Comparison of ENCODE assay signal across 19 cellular contexts in the genomic region with DNA sequence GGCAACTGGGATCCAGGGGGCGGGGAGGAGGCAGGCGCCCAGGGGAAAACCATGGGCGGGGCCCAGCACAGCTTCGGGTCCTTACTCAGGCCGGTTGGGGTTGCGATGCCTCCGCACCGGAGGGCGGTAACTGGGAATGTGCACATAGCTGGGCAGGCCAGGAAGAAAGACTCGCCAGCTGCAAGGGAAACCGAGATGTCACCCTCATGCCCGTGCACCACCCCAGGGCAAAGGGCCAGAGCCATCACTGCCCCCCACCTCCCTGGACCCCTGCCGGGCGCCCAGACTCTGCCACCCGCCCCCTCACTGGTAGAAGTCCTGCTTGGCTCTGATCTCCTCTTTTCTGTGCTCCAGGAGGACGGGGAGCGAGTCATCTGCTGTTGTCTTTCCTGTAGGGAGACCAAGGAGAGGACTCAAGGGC. TPM values are rescaled to one million over a fixed set of nuclear protein-coding genes. Genes with fewer than 3 reads are reported as not detected.
DNase-seq lines count a peak whose midpoint lies in the region; ATAC-seq and TF ChIP-seq lines count a peak whose summit lies in the region.
"Had no signal": no experiment of that assay in that cellular context is flagged by ENCODE, and none has a peak within 500 bp of the region (broad histone marks: within the 10 kb centered on the region; RNA-seq: fewer than 3 reads in every experiment).

No MANE protein-coding gene starts in this region.

- no peak for DNase-seq in Caco-2
- DNase-seq in GM23338 (ENCODE audit: low spot score), result peak; percentile 49
- no peak for DNase-seq in left colon
- no peak for DNase-seq in upper lobe of right lung
- no peak for DNase-seq in NCI-H1417 (lab: John Stamatoyannopoulos, UW)
- no peak for DNase-seq in activated CD8-positive, alpha-beta memory T cell treated with anti-CD3 and anti-CD28 coated beads for 24 hours
- DNase-seq: activated CD8-positive, alpha-beta memory T cell treated with anti-CD3 and anti-CD28 coated beads, Interleukin-2, amount 50 U/mL, for 4 hours; GOT3; KBM-7; NCI-H1436; stimulated activated CD4-positive, alpha-beta T cell treated with anti-CD3 and anti-CD28 coated beads, Interleukin-4, amount 100 ng/mL, for 1 hour had no signal

- no TSS peak for BruUV-seq in Caco-2 (replicated peaks; lab: Mats Ljungman, UMichigan)

- 0 out of 2 replicates have a peak, but pooled peaks cover 5% of the 10 kb centered on the region for H4K20me1 ChIP-seq in GM23338 (replicated peaks; ENCODE audit: insufficient read depth)

- no peak overlapping the region for H3K27ac ChIP-seq in GM23338 (ENCODE audit: low read depth)
- H3K27ac ChIP-seq in upper lobe of right lung, result no peak overlapping the region

- no peaks in the 10 kb centered on the region for H3K4me1 ChIP-seq in Caco-2
- peaks cover 10% of the 10 kb centered on the region; the same call in 1 of the 2 replicates for H3K4me1 ChIP-seq in GM23338 (ENCODE audit: insufficient read depth)
- H3K4me1 ChIP-seq in upper lobe of right lung, result peaks cover 15% of the 10 kb centered on the region

- H3K4me1 Mint-ChIP-seq in Caco-2 (ENCODE audit: low read depth, unreplicated experiment) (no peaks in the 10 kb centered on the region), GM23338 (peaks cover 6% of the 10 kb centered on the region; the same call in 2 of the 3 replicates)
- H3K4me1 Mint-ChIP-seq in activated naive CD8-positive, alpha-beta T cell (ENCODE audit: low read depth), result peaks cover 11% of the 10 kb centered on the region
- H3K4me1 Mint-ChIP-seq: nephron had no signal

- no peaks in the 10 kb centered on the region for H3F3A ChIP-seq in GM23338 (replicated peaks; ENCODE audit: low read depth)

- H3K27ac Mint-ChIP-seq in Caco-2 (ENCODE audit: unreplicated experiment) (no peak overlapping the region), GM23338 (no peak overlapping the region)
- H3K27ac Mint-ChIP-seq in activated naive CD8-positive, alpha-beta T cell, result no peak overlapping the region
- H3K27ac Mint-ChIP-seq: nephron had no signal

- H3K36me3 Mint-ChIP-seq in Caco-2 (ENCODE audit: insufficient read depth, unreplicated experiment) (no peaks in the 10 kb centered on the region), GM23338 (ENCODE audit: low read depth) (peaks cover 2% of the 10 kb centered on the region; the same call in 1 of the 3 replicates)
- H3K36me3 Mint-ChIP-seq in activated naive CD8-positive, alpha-beta T cell, result peaks cover 2% of the 10 kb centered on the region

- H3K27me3 ChIP-seq in Caco-2 (replicated peaks; ENCODE audit: control insufficient read depth, insufficient read depth, low read length) (no peaks in the 10 kb centered on the region), GM23338 (ENCODE audit: insufficient read depth) (peaks cover 69% of the 10 kb centered on the region), upper lobe of right lung (peaks cover 71% of the 10 kb centered on the region)

- peak overlapping the region; percentile 95 for H3K4me2 ChIP-seq in GM23338

- TF ChIP-seq CTCF in Caco-2 (IDR thresholded peaks at IDR 0.05; ENCODE audit: insufficient read depth in 1 of 2, low read depth in 1 of 2, low read length in 1 of 2, severe bottlenecking in 1 of 2, unreplicated experiment in 1 of 2) (no peak), GM23338 (conservative IDR thresholded peaks at IDR 0.05; ENCODE audit: low read depth in 2 of 2) (no peak), upper lobe of right lung (IDR thresholded peaks at IDR 0.05) (no peak)

- H3K9me3 ChIP-seq in Caco-2 (no peaks in the 10 kb centered on the region), upper lobe of right lung (no peaks in the 10 kb centered on the region)

- POLR2A ChIA-PET in Caco-2 (lab: Charles Lee), result no interaction called here

- no peaks in the 10 kb centered on the region for H3K79me2 ChIP-seq in GM23338 (replicated peaks; ENCODE audit: insufficient read depth)

- H3K27me3 Mint-ChIP-seq in Caco-2 (ENCODE audit: insufficient read depth, unreplicated experiment), result peaks cover 2% of the 10 kb centered on the region
- H3K27me3 Mint-ChIP-seq in GM23338 (ENCODE audit: insufficient read depth, low read depth, poor library complexity), result peaks cover 39% of the 10 kb centered on the region
- H3K27me3 Mint-ChIP-seq in activated naive CD8-positive, alpha-beta T cell, result no peaks in the 10 kb centered on the region

- peak; percentile 28 for ATAC-seq in GM23338
- ATAC-seq in left colon, result peak; percentile 22
- ATAC-seq in upper lobe of right lung, result no peak
- no peak for ATAC-seq in HG02588 (IDR thresholded peaks at IDR 0.05; ENCODE audit: unreplicated experiment)

- H3K36me3 ChIP-seq in Caco-2 (ENCODE audit: control insufficient read depth, insufficient read depth, low read length) (no peaks in the 10 kb centered on the region), GM23338 (ENCODE audit: insufficient read depth) (no peaks in the 10 kb centered on the region), upper lobe of right lung (no peaks in the 10 kb centered on the region)

- no peaks in the 10 kb centered on the region for H3K9me2 ChIP-seq in GM23338 (ENCODE audit: insufficient read depth)

- no peak overlapping the region for H2AFZ ChIP-seq in GM23338

- intact Hi-C loops in Caco-2 (cut with micrococcal nuclease; ENCODE audit: unreplicated experiment), result loop anchor here (5.0 kb wide), 1 partner anchor 36 kb away; a partner anchor contains a TSS
- intact Hi-C loops in left colon (cut with DNase I, micrococcal nuclease), result loop anchor here in 1 of 2 donors (10.0 kb wide), 1 partner anchor 224 kb away; no protein-coding TSS in a partner anchor
- intact Hi-C loops in upper lobe of right lung (cut with DNase I), result no loop called here

- CTCF ChIA-PET in Caco-2 (lab: Charles Lee), result interaction anchor here (1.3 kb wide), 1 partner anchor 13 kb away, joined by 3 read pairs; no protein-coding TSS in a partner anchor

- no peaks in the 10 kb centered on the region for H3K9me3 Mint-ChIP-seq in Caco-2 (ENCODE audit: unreplicated experiment)
- H3K9me3 Mint-ChIP-seq in GM23338, result peaks cover 5% of the 10 kb centered on the region; the same call in 2 of the 3 replicates
- H3K9me3 Mint-ChIP-seq in activated naive CD8-positive, alpha-beta T cell (ENCODE audit: low read depth), result no peaks in the 10 kb centered on the region

- H3K4me3 ChIP-seq in Caco-2 (ENCODE audit: low read depth, low read length) (no peak overlapping the region), GM23338 (peak overlapping the region; percentile 89), upper lobe of right lung (no peak overlapping the region)

- H3K4me3 Mint-ChIP-seq in Caco-2 (ENCODE audit: unreplicated experiment) (peak overlapping the region; percentile 73), GM23338 (peak overlapping the region; percentile 88)
- peak overlapping the region; percentile 57 for H3K4me3 Mint-ChIP-seq in activated naive CD8-positive, alpha-beta T cell

TF ChIP-seq in GM23338, 12 proteins besides CTCF, POLR2A, EP300 and RAD21 (continues in another document):
- no peak for TF ChIP-seq JUNB (IDR thresholded peaks at IDR 0.05; ENCODE audit: unreplicated experiment)
- no peak for TF ChIP-seq CREB1 (CRISPR knock-in tag; IDR thresholded peaks at IDR 0.05; ENCODE audit: low read depth)
- TF ChIP-seq EZH2phosphoT487 (IDR thresholded peaks at IDR 0.05; ENCODE audit: unreplicated experiment), result no peak
- no peak for TF ChIP-seq ZNF331 (CRISPR knock-in tag; IDR thresholded peaks at IDR 0.05; ENCODE audit: low read depth)
- TF ChIP-seq, protein P1, sequence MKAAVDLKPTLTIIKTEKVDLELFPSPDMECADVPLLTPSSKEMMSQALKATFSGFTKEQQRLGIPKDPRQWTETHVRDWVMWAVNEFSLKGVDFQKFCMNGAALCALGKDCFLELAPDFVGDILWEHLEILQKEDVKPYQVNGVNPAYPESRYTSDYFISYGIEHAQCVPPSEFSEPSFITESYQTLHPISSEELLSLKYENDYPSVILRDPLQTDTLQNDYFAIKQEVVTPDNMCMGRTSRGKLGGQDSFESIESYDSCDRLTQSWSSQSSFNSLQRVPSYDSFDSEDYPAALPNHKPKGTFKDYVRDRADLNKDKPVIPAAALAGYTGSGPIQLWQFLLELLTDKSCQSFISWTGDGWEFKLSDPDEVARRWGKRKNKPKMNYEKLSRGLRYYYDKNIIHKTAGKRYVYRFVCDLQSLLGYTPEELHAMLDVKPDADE (IDR thresholded peaks at IDR 0.05), result no peak
- TF ChIP-seq POLR2AphosphoS5 (IDR thresholded peaks at IDR 0.05; ENCODE audit: low read depth), result no peak
- no peak for TF ChIP-seq EZH2 (IDR thresholded peaks at IDR 0.05; ENCODE audit: low read depth, unreplicated experiment)
- TF ChIP-seq ZNF114 (CRISPR knock-in tag; IDR thresholded peaks at IDR 0.05), result no peak
- no peak for TF ChIP-seq NANOG (IDR thresholded peaks at IDR 0.05; ENCODE audit: borderline replicate concordance)

RNA-seq across cellular contexts. Expression of a gene that starts 6.7 kb away (rescaled TPM):
- 0.34 and 0.39 TPM in 2 replicates for total RNA-seq in Caco-2 (2022)
- total RNA-seq in GM23338 (2014; rRNA removed; shearing (Covaris generic)), result 1.4 TPM in 1 of 2 replicates, not detected in the other
- polyA plus RNA-seq in GM23338 (2016; fragmentation: Nextera tagmentation; extraction: Ambion mirVana), result 0.16 and 0.30 TPM in 2 replicates
- total RNA-seq in left colon, result under 1 TPM in 1 of 2 donors, not detected in 1; 0.82 TPM
- total RNA-seq in upper lobe of right lung, result not detected
- total RNA-seq: sciatic nerve had no signal

RNA-seq across cellular contexts. Expression of a gene that starts 37.5 kb away (rescaled TPM):
- total RNA-seq in Caco-2 (2022) (not detected in 2 replicates), left colon (not detected), upper lobe of right lung (not detected)
- total RNA-seq in GM23338 (2014; rRNA removed; shearing (Covaris generic)), result 0.10 and 1.6 TPM in 2 replicates
- polyA plus RNA-seq in GM23338 (2016; fragmentation: Nextera tagmentation; extraction: Ambion mirVana), result 0.27 TPM in 1 of 2 replicates, not detected in the other
- total RNA-seq: epithelial cell of proximal tubule, NCI-H460, sciatic nerve had no signal

RNA-seq across cellular contexts. Expression of a gene that starts 42.0 kb away (rescaled TPM):
- total RNA-seq in Caco-2 (2022) (not detected in 2 replicates), left colon (1 to 10 TPM in 1 of 2 donors, under 1 TPM in 1; 0.55 to 2.5 TPM), upper lobe of right lung (80.2 TPM)
- total RNA-seq in GM23338 (2014; rRNA removed; shearing (Covaris generic)), result 0.39 and 0.45 TPM in 2 replicates
- 0.33 and 0.42 TPM in 2 replicates for polyA plus RNA-seq in GM23338 (2016; fragmentation: Nextera tagmentation; extraction: Ambion mirVana)
- total RNA-seq: NCI-H460, sciatic nerve had no signal

RNA-seq across cellular contexts. Expression of a gene that starts 43.1 kb away (rescaled TPM):
- not detected in 2 replicates for total RNA-seq in Caco-2 (2022)
- 0.14 TPM in 1 of 2 replicates, not detected in the other for total RNA-seq in GM23338 (2014; rRNA removed; shearing (Covaris generic))
- 0.24 TPM in 1 of 2 replicates, not detected in the other for polyA plus RNA-seq in GM23338 (2016; fragmentation: Nextera tagmentation; extraction: Ambion mirVana)
- total RNA-seq in left colon, result not detected
- not detected for total RNA-seq in upper lobe of right lung
- total RNA-seq: lower leg skin, ureter had no signal

Comparison
In these comparisons a context has a peak if more than half of its experiments do, and no peak if none do; other contexts are left out.
1. ATAC-seq: peak in GM23338 (single experiment) and left colon (single experiment); none in upper lobe of right lung (single experiment) and HG02588 (single experiment).
2. RNA of a gene that starts 42.0 kb away (total RNA-seq): 80.2 TPM in upper lobe of right lung (single experiment); 0.55 to 2.5 TPM in left colon, 0.39 to 0.45 TPM in GM23338 and not detected in Caco-2; every median in the first group is over 10 times any median in the second.
3. Peak in every context shown above with its lines, with median percentiles within 50 percentile points of each other: H3K4me3 Mint-ChIP-seq.